8 cellular contexts compared by ENCODE assay signal in genomic region chr13:99380921-99381645, GRCh38.
DNase-seq lines count a peak whose midpoint lies in the region; ATAC-seq and TF ChIP-seq lines count a peak whose summit lies in the region.

No MANE protein-coding gene starts in this region.

- H3K4me3 ChIP-seq in upper lobe of left lung (no peak overlapping the region), mesenchymal stem cell (ENCODE audit: insufficient read depth in 1 of 2, low read depth in 1 of 2, low read length in 2 of 2) (no peak overlapping the region), trophoblast cell (ENCODE audit: low read depth, low read length) (no peak overlapping the region)

- H3K79me2 ChIP-seq in trophoblast cell (ENCODE audit: control insufficient read depth, insufficient read depth, low read length, poor library complexity) = no peaks in the 10 kb centered on the region

- H3K4me1 ChIP-seq in upper lobe of left lung = no peaks in the 10 kb centered on the region
- H3K4me1 ChIP-seq in mesenchymal stem cell (ENCODE audit: control insufficient read depth, insufficient read depth, low read depth, low read length) = peaks cover 4% of the 10 kb centered on the region
- H3K4me1 ChIP-seq in trophoblast cell (ENCODE audit: control insufficient read depth in 1 of 2, insufficient read depth in 2 of 2, low read length in 2 of 2) = no peaks in the 10 kb centered on the region

- H3K79me1 ChIP-seq in mesenchymal stem cell (replicated peaks; ENCODE audit: low read length, poor library complexity, severe bottlenecking) = no peaks in the 10 kb centered on the region
- H3K79me1 ChIP-seq in trophoblast cell (ENCODE audit: low read length) = no peaks in the 10 kb centered on the region

- intact Hi-C loops in posterior vena cava (cut with DNase I) = loop anchor here in 1 of 2 donors (5.0 kb wide), 1 partner anchor 96 kb away; no protein-coding TSS in a partner anchor

- H4K8ac ChIP-seq in mesenchymal stem cell (ENCODE audit: low read length) (no peak overlapping the region), trophoblast cell (ENCODE audit: low read depth, low read length) (no peak overlapping the region)

- peak; percentile 49 for DNase-seq in activated T-cell treated with anti-CD3 and anti-CD28 coated beads, Interleukin-2, amount 50 U/mL, for 4 hours
- DNase-seq in posterior vena cava (ENCODE audit: low spot score) (peak; percentile 77), upper lobe of left lung (no peak), germinal center (ENCODE audit: low spot score) (no peak), mesenchymal stem cell (no peak), trophoblast cell (no peak)

- no peak overlapping the region for H4K91ac ChIP-seq in mesenchymal stem cell (ENCODE audit: low read length)
- no peak overlapping the region for H4K91ac ChIP-seq in trophoblast cell (ENCODE audit: low read depth, low read length)

- ATAC-seq in GM18511 (IDR thresholded peaks at IDR 0.05; ENCODE audit: unreplicated experiment) = peak; percentile 80
- peak; percentile 61 for ATAC-seq in HG02943 (IDR thresholded peaks at IDR 0.05; ENCODE audit: low read depth, unreplicated experiment)
- peak; percentile 75 to 83 for ATAC-seq in activated T-cell treated with anti-CD3 and anti-CD28 coated beads, Interleukin-2, amount 50 U/mL, for 4 hours
- no peak for ATAC-seq in upper lobe of left lung (ENCODE audit: low FRiP score in 2 of 2)

- H3K36me3 ChIP-seq in upper lobe of left lung (peaks cover 0 to 20% (median 8%) of the 10 kb centered on the region in 4 donors), mesenchymal stem cell (ENCODE audit: control insufficient read depth in 1 of 2, insufficient read depth in 2 of 2, low read depth in 1 of 2, low read length in 2 of 2) (peaks cover 36 to 38% of the 10 kb centered on the region in 2 experiments), trophoblast cell (ENCODE audit: control insufficient read depth in 1 of 2, insufficient read depth in 2 of 2, low read length in 2 of 2) (peaks cover 15 to 23% of the 10 kb centered on the region in 2 experiments)

- no peak for TF ChIP-seq CTCF in upper lobe of left lung (IDR thresholded peaks at IDR 0.05)

- H3K14ac ChIP-seq in mesenchymal stem cell (ENCODE audit: low read length in 2 of 2) (no peak overlapping the region), trophoblast cell (ENCODE audit: low read length) (no peak overlapping the region)

- H4K12ac ChIP-seq in trophoblast cell (ENCODE audit: low read depth, low read length) = no peak overlapping the region

- H3K9ac ChIP-seq in mesenchymal stem cell (ENCODE audit: low read length) (no peak overlapping the region), trophoblast cell (ENCODE audit: low read length) (no peak overlapping the region)

- no peak overlapping the region for H3K4ac ChIP-seq in mesenchymal stem cell (ENCODE audit: low read depth in 1 of 2, low read length in 2 of 2)
- H3K4ac ChIP-seq in trophoblast cell (ENCODE audit: low read depth, low read length) = no peak overlapping the region

- H2BK15ac ChIP-seq in mesenchymal stem cell (ENCODE audit: low read depth, poor library complexity, severe bottlenecking) = no peak overlapping the region

- no peak for TF ChIP-seq POLR2A in upper lobe of left lung (IDR thresholded peaks at IDR 0.05)

- H3K27me3 Mint-ChIP-seq in activated T-cell treated with anti-CD3 and anti-CD28 coated beads, Interleukin-2, amount 50 U/mL, for 4 hours (ENCODE audit: low read depth) = no peaks in the 10 kb centered on the region

- H3K27ac ChIP-seq in upper lobe of left lung (peak overlapping the region in 1 of 4 donors; percentile 28), mesenchymal stem cell (ENCODE audit: low read length, poor library complexity, severe bottlenecking) (no peak overlapping the region), trophoblast cell (ENCODE audit: low read depth, low read length) (no peak overlapping the region)

- no peak overlapping the region for H3K18ac ChIP-seq in mesenchymal stem cell (ENCODE audit: low read depth in 1 of 2, low read length in 2 of 2)
- H3K18ac ChIP-seq in trophoblast cell (ENCODE audit: low read length) = no peak overlapping the region

- H2AFZ ChIP-seq in mesenchymal stem cell (ENCODE audit: low read depth, low read length) (no peak overlapping the region), trophoblast cell (ENCODE audit: insufficient read depth, low read length, poor library complexity) (no peak overlapping the region)

- H3K9me3 ChIP-seq in upper lobe of left lung (no peaks in the 10 kb centered on the region), mesenchymal stem cell (ENCODE audit: control insufficient read depth, low read length) (peaks cover 7% of the 10 kb centered on the region), trophoblast cell (ENCODE audit: insufficient read depth, low read depth, low read length) (no peaks in the 10 kb centered on the region)

- H2AK5ac ChIP-seq in mesenchymal stem cell (ENCODE audit: low read length, severe bottlenecking) = no peak overlapping the region
- no peak overlapping the region for H2AK5ac ChIP-seq in trophoblast cell (ENCODE audit: low read length)

- H2BK120ac ChIP-seq in mesenchymal stem cell (ENCODE audit: low read depth, low read length) (no peak overlapping the region), trophoblast cell (ENCODE audit: insufficient read depth, low read length, poor library complexity) (no peak overlapping the region)

- H3K4me3 Mint-ChIP-seq in activated T-cell treated with anti-CD3 and anti-CD28 coated beads, Interleukin-2, amount 50 U/mL, for 4 hours = no peak overlapping the region

- TF ChIP-seq EP300 in upper lobe of left lung (IDR thresholded peaks at IDR 0.05) = no peak

- H2BK12ac ChIP-seq in mesenchymal stem cell (ENCODE audit: low read length in 2 of 2) = no peak overlapping the region
- H2BK12ac ChIP-seq in trophoblast cell (ENCODE audit: low read length) = no peak overlapping the region

- WGBS in upper lobe of left lung, 2 donors = 84 to 92% methylated on average over 15 of the region's 15 CpGs
- WGBS in mesenchymal stem cell = 98% methylated on average over 14 of the region's 15 CpGs
- no CpG with 5 or more reads among the region's 15 CpGs for WGBS in trophoblast cell (ENCODE audit: extremely low coverage, insufficient coverage, insufficient read length)

- H3K4me1 Mint-ChIP-seq in activated T-cell treated with anti-CD3 and anti-CD28 coated beads, Interleukin-2, amount 50 U/mL, for 4 hours (ENCODE audit: low read depth) = peaks cover 93% of the 10 kb centered on the region

- no peak overlapping the region for H3K4me2 ChIP-seq in mesenchymal stem cell (ENCODE audit: low read length, poor library complexity, severe bottlenecking)
- no peak overlapping the region for H3K4me2 ChIP-seq in trophoblast cell (ENCODE audit: low read length)

- H2BK5ac ChIP-seq in mesenchymal stem cell (ENCODE audit: low read depth, low read length, poor library complexity, severe bottlenecking) = no peak overlapping the region
- no peak overlapping the region for H2BK5ac ChIP-seq in trophoblast cell (ENCODE audit: low read depth, low read length, poor library complexity)

- H3K27me3 ChIP-seq in upper lobe of left lung (no peaks in the 10 kb centered on the region), mesenchymal stem cell (ENCODE audit: control insufficient read depth in 1 of 2, insufficient read depth in 1 of 2, low read length in 2 of 2) (no peaks in the 10 kb centered on the region), trophoblast cell (ENCODE audit: insufficient read depth, low read length) (no peaks in the 10 kb centered on the region)

- H3K9me3 Mint-ChIP-seq in activated T-cell treated with anti-CD3 and anti-CD28 coated beads, Interleukin-2, amount 50 U/mL, for 4 hours = no peaks in the 10 kb centered on the region

- H3K23ac ChIP-seq in mesenchymal stem cell (ENCODE audit: low read length in 2 of 2) = no peak overlapping the region
- H3K23ac ChIP-seq in trophoblast cell (ENCODE audit: low read length) = no peak overlapping the region

- peaks cover 27% of the 10 kb centered on the region for H3K36me3 Mint-ChIP-seq in activated T-cell treated with anti-CD3 and anti-CD28 coated beads, Interleukin-2, amount 50 U/mL, for 4 hours (ENCODE audit: insufficient read depth)

Comparison
In these comparisons a context has a peak if more than half of its experiments do, and no peak if none do; other contexts are left out.
1. ATAC-seq: peak in GM18511 (single experiment), HG02943 (single experiment) and activated T-cell treated with anti-CD3 and anti-CD28 coated beads, Interleukin-2, amount 50 U/mL, for 4 hours (2 of 2); none in upper lobe of left lung (0 of 2).
2. DNase-seq: peak in activated T-cell treated with anti-CD3 and anti-CD28 coated beads, Interleukin-2, amount 50 U/mL, for 4 hours (single experiment) and posterior vena cava (single experiment); none in upper lobe of left lung (0 of 2), germinal center (single experiment), mesenchymal stem cell (single experiment) and trophoblast cell (0 of 2).